Comparison of ENCODE assay signal across 10 cellular contexts in the genomic region with DNA sequence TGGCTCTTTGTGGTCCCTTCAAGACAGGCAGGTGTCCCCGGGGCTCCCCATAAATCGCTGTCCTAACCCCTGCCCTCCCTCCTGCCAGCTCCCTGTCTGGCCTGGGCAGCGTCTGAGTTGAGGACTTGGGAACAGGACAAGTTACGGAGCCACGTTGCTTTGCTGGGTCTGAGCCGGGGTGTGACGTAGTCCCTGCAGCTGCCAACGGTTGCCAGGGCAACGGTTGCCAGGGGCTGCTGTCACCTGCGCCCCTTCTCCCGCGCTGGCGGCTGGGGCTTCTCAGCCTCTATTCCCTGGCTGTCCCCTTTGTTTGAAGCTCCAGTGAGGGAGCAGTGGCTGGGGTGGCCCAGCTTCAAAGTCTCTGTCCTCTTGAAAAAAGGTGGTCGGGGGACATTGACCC. TPM values are rescaled to one million over a fixed set of nuclear protein-coding genes. Genes with fewer than 3 reads are reported as not detected.
DNase-seq lines count a peak whose midpoint lies in the region; ATAC-seq, FAIRE-seq and TF ChIP-seq lines count a peak whose summit lies in the region.
"Had no signal": no experiment of that assay in that cellular context is flagged by ENCODE, and none has a peak within 500 bp of the region (broad histone marks: within the 10 kb centered on the region; RNA-seq: fewer than 3 reads in every experiment).

No MANE protein-coding gene starts in this region.

- H3K4me1 ChIP-seq in subcutaneous abdominal adipose tissue (ENCODE audit: control insufficient read depth in 5 of 5, insufficient read depth in 5 of 5, low read length in 5 of 5) (peaks cover 3 to 95% (median 40%) of the 10 kb centered on the region in 5 donors), small intestine (ENCODE audit: control insufficient read depth in 2 of 2, insufficient read depth in 1 of 2, low read depth in 1 of 2, low read length in 1 of 2) (peaks cover 4 to 8% of the 10 kb centered on the region in 2 donors), mucosa of descending colon (ENCODE audit: low read depth) (peaks cover 27% of the 10 kb centered on the region)

- DNase-seq in NCI-H2081 (lab: John Stamatoyannopoulos, UW) (peak; percentile 14 to 49), NCI-H2081 treated with DMSO at 0.1 percent for 48 hours (lab: John Stamatoyannopoulos, UW) (no peak), SHP77 treated with DMSO at 0.1 percent for 48 hours (lab: John Stamatoyannopoulos, UW) (peak; percentile 85), hippocampal formation (lab: John Stamatoyannopoulos, UW) (peak; percentile 67 to 77), small intestine (no peak), mucosa of descending colon (no peak)
- DNase-seq in activated CD4-positive, alpha-beta T cell treated with anti-CD3 and anti-CD28 coated beads for 1 hour, result no peak
- DNase-seq: aorta had no signal

- 20 to 29% (median 22%) methylated on average over 14 of the region's 14 CpGs for WGBS in small intestine, 3 donors

- intact Hi-C loops in mucosa of descending colon (cut with DNase I, micrococcal nuclease), result no loop called here

- no peak for TF ChIP-seq CTCF in mucosa of descending colon (IDR thresholded peaks at IDR 0.05)

- peak overlapping the region in 1 of 5 donors; percentile 58 for H3K9ac ChIP-seq in subcutaneous abdominal adipose tissue (ENCODE audit: low read length in 5 of 5)

- H3K4me3 ChIP-seq in subcutaneous abdominal adipose tissue (ENCODE audit: low read depth in 1 of 5, low read length in 5 of 5) (peak overlapping the region in 1 of 5 donors; percentile 9), small intestine (ENCODE audit: low read depth in 1 of 2, low read length in 2 of 2) (no peak overlapping the region), mucosa of descending colon (no peak overlapping the region)

- no peaks in the 10 kb centered on the region for H3K9me3 ChIP-seq in subcutaneous abdominal adipose tissue (ENCODE audit: control insufficient read depth in 5 of 5, low read length in 5 of 5)
- H3K9me3 ChIP-seq in small intestine (ENCODE audit: control insufficient read depth, low read depth), result no peaks in the 10 kb centered on the region
- H3K9me3 ChIP-seq in mucosa of descending colon, result no peaks in the 10 kb centered on the region

- peak overlapping the region; percentile 27 for H3K27ac ChIP-seq in subcutaneous abdominal adipose tissue (ENCODE audit: low read depth, low read length)
- no peak overlapping the region for H3K27ac ChIP-seq in small intestine (ENCODE audit: low read depth in 1 of 2, low read length in 1 of 2)

- H3K36me3 ChIP-seq in subcutaneous abdominal adipose tissue (ENCODE audit: control insufficient read depth in 5 of 5, insufficient read depth in 5 of 5, low read length in 5 of 5) (peaks cover 0 to 5% (median 2%) of the 10 kb centered on the region in 5 donors), small intestine (ENCODE audit: control insufficient read depth in 2 of 2, insufficient read depth in 2 of 2, low read length in 2 of 2) (no peaks in the 10 kb centered on the region), mucosa of descending colon (ENCODE audit: low read depth) (no peaks in the 10 kb centered on the region)

- ATAC-seq in mucosa of descending colon, result no peak

- no peak for FAIRE-seq in small intestine (lab: Jason Lieb, UNC)

- H3K27me3 ChIP-seq in subcutaneous abdominal adipose tissue (ENCODE audit: control insufficient read depth in 5 of 5, insufficient read depth in 4 of 5, low read length in 5 of 5) (peaks cover 13 to 27% (median 23%) of the 10 kb centered on the region in 5 donors), small intestine (ENCODE audit: control insufficient read depth in 2 of 2, insufficient read depth in 2 of 2, low read length in 2 of 2) (no peaks in the 10 kb centered on the region)

RNA-seq across cellular contexts. Expression of a gene that starts 10.7 kb away (rescaled TPM):
- 10 to 100 TPM in 1 of 3 donors, 1 to 10 TPM in 2; 4.1 to 47.8 (median 4.2) TPM for polyA plus RNA-seq in small intestine
- 100 to 1,000 TPM in 1 of 3 donors, 10 to 100 TPM in 2; 37.0 to 104 (median 98.4) TPM for total RNA-seq in mucosa of descending colon

RNA-seq across cellular contexts. Expression of a gene that starts 28.9 kb away (rescaled TPM):
- polyA plus RNA-seq in small intestine, result 1 to 10 TPM in 1 of 3 donors, under 1 TPM in 2; 0.45 to 8.6 (median 0.81) TPM
- 1 to 10 TPM in 2 of 3 donors, under 1 TPM in 1; 0.84 to 3.4 (median 1.8) TPM for total RNA-seq in mucosa of descending colon
- total RNA-seq: pulmonary artery endothelial cell had no signal

RNA-seq across cellular contexts. Expression of a gene that starts 55.4 kb away (rescaled TPM):
- not detected for polyA plus RNA-seq in small intestine
- total RNA-seq in mucosa of descending colon, result not detected
- total RNA-seq: aorta had no signal

Comparison
In these comparisons a context has a peak if more than half of its experiments do, and no peak if none do; other contexts are left out.
1. DNase-seq: peak in NCI-H2081 (2 of 2), SHP77 treated with DMSO at 0.1 percent for 48 hours (single experiment) and hippocampal formation (2 of 2); none in NCI-H2081 treated with DMSO at 0.1 percent for 48 hours (single experiment), small intestine (single experiment), mucosa of descending colon (0 of 3) and activated CD4-positive, alpha-beta T cell treated with anti-CD3 and anti-CD28 coated beads for 1 hour (single experiment).